ENCODE assay signal across 1 cellular context in genomic region chr18:11908182-11909080, GRCh38.
A peak's percentile ranks its signal among the peaks of the same experiment; 100 is the strongest.
TF ChIP-seq lines count a peak whose summit lies in the region.

MPPE1 (minus strand) TSS chr18:11908317; CDS start chr18:11897264, 11,053 bp downstream.

TF ChIP-seq in HepG2, 621 proteins besides CTCF, POLR2A, EP300 and RAD21 (continued from another document and continues in another):
- TF ChIP-seq ZHX1 (CRISPR knock-in tag; IDR thresholded peaks at IDR 0.05; ENCODE audit: low read depth) (no peak), SMAD9 (CRISPR knock-in tag; IDR thresholded peaks at IDR 0.05) (no peak), GLMP (CRISPR knock-in tag; IDR thresholded peaks at IDR 0.05; ENCODE audit: borderline replicate concordance) (no peak), ARNTL (CRISPR knock-in tag; IDR thresholded peaks at IDR 0.05) (peak; percentile 41; the same call in 1 of the 2 replicates), KMT2A (CRISPR knock-in tag; IDR thresholded peaks at IDR 0.05) (peak; percentile 78; the same call in 1 of the 2 replicates), PRPF4 (IDR thresholded peaks at IDR 0.05; ENCODE audit: low read depth, low read length, poor library complexity, severe bottlenecking) (no peak), MAX (IDR thresholded peaks at IDR 0.05) (peak; percentile 58), BRCA1 (CRISPR knock-in tag; IDR thresholded peaks at IDR 0.05) (0 out of 2 replicates have a peak, but pooled peaks have one; percentile 14), SYNCRIP (IDR thresholded peaks at IDR 0.05; ENCODE audit: insufficient read depth, low read depth, low read length) (no peak), HOXA7 (CRISPR knock-in tag; IDR thresholded peaks at IDR 0.05) (no peak), ZBTB8A (CRISPR knock-in tag; IDR thresholded peaks at IDR 0.05; ENCODE audit: borderline replicate concordance, low read depth) (no peak), SP5 (CRISPR knock-in tag; IDR thresholded peaks at IDR 0.05; ENCODE audit: borderline replicate concordance, low read depth) (no peak), ZNF407 (CRISPR knock-in tag; IDR thresholded peaks at IDR 0.05; ENCODE audit: not compliant biosample characterization) (peak; percentile 55), DR1 (CRISPR knock-in tag; IDR thresholded peaks at IDR 0.05) (peak; percentile 48; the same call in 1 of the 2 replicates), NFYB (CRISPR knock-in tag; IDR thresholded peaks at IDR 0.05) (peak; percentile 7; the same call in 1 of the 2 replicates), RBM22 (optimal IDR thresholded peaks at IDR 0.05; ENCODE audit: low read length) (no peak), ZNF276 (CRISPR knock-in tag; IDR thresholded peaks at IDR 0.05; ENCODE audit: low read depth) (no peak), ZNF264 (CRISPR knock-in tag; IDR thresholded peaks at IDR 0.05) (0 out of 2 replicates have a peak, but pooled peaks have one; percentile 29), ZNF446 (CRISPR knock-in tag; IDR thresholded peaks at IDR 0.05) (no peak; the same call in 1 of the 2 replicates), EZH2 (conservative IDR thresholded peaks at IDR 0.05; ENCODE audit: low read depth, low read length) (no peak), THAP7 (CRISPR knock-in tag; IDR thresholded peaks at IDR 0.05) (peak; percentile 72; the same call in 1 of the 2 replicates), PRMT3 (CRISPR knock-in tag; IDR thresholded peaks at IDR 0.05; ENCODE audit: borderline replicate concordance, low read depth) (no peak), DMTF1 (CRISPR knock-in tag; IDR thresholded peaks at IDR 0.05) (no peak), CHD4 (IDR thresholded peaks at IDR 0.05; ENCODE audit: borderline replicate concordance, low read length) (no peak), LRRFIP1 (CRISPR knock-in tag; conservative IDR thresholded peaks at IDR 0.05) (no peak), GATAD1 (CRISPR knock-in tag; IDR thresholded peaks at IDR 0.05) (peak; percentile 57; the same call in 1 of the 2 replicates), ZBTB4 (CRISPR knock-in tag; IDR thresholded peaks at IDR 0.05; ENCODE audit: borderline replicate concordance) (no peak), NCOA5 (CRISPR knock-in tag; IDR thresholded peaks at IDR 0.05) (no peak), GPN1 (CRISPR knock-in tag; IDR thresholded peaks at IDR 0.05; ENCODE audit: borderline replicate concordance) (no peak), SKI (IDR thresholded peaks at IDR 0.05; ENCODE audit: partially characterized antibody) (peak; percentile 14), ZNF12 (CRISPR knock-in tag; IDR thresholded peaks at IDR 0.05) (no peak; the same call in 1 of the 2 replicates), ZNF33A (CRISPR knock-in tag; IDR thresholded peaks at IDR 0.05; ENCODE audit: borderline replicate concordance) (0 out of 2 replicates have a peak, but pooled peaks have one; percentile 53), TARDBP (CRISPR knock-in tag; IDR thresholded peaks at IDR 0.05) (no peak), SALL1 (CRISPR knock-in tag; IDR thresholded peaks at IDR 0.05) (peak; percentile 71)
